In genomic region chr13:114041493-114041892, GRCh38 we compare ENCODE assay signal across 20 cellular contexts.
"Had no signal": no experiment of that assay in that cellular context is flagged by ENCODE, and none has a peak within 500 bp of the region (broad histone marks: within the 10 kb centered on the region; RNA-seq: fewer than 3 reads in every experiment).

No MANE protein-coding gene starts in this region.

- H3K27me3 ChIP-seq: cardiac muscle cell, esophagus squamous epithelium, heart right ventricle, tibial artery, uterus had no signal

- H3K4me3 Mint-ChIP-seq: activated naive CD4-positive, alpha-beta T cell treated with anti-CD3 and anti-CD28 coated beads, Interleukin-2, amount 10 ng/mL, durations not matched to agents 7 days and 5 days; memory B cell; T-helper 2 cell treated with Interferon-gamma antibody and Interleukin-4, amounts not matched to agents 5 μg/mL and 100 μg/mL, for 36 hours had no signal

- FAIRE-seq: endothelial cell of umbilical vein, TTC549 had no signal

- DNase-seq: activated CD4-positive, alpha-beta T cell treated with anti-CD3 and anti-CD28 coated beads, Interleukin-2, amount 50 U/mL, for 4 hours; activated naive CD4-positive, alpha-beta T cell treated with anti-CD3 and anti-CD28 coated beads, Interleukin-2, amount 10 ng/mL, durations not matched to agents 7 days and 5 days; amniotic stem cell; dermis blood vessel endothelial cell; effector memory CD4-positive, alpha-beta T cell; esophagus squamous epithelium; mucosa of descending colon; naive B cell; retina; stimulated activated naive CD4-positive, alpha-beta T cell; substantia nigra; tibial artery; uterus had no signal

- H3K4me1 ChIP-seq: tibial artery, uterus had no signal

- H3K36me3 ChIP-seq: cardiac muscle cell, esophagus squamous epithelium, uterus had no signal

- H3K4me3 ChIP-seq: cardiac muscle cell, esophagus squamous epithelium, heart right ventricle, mucosa of descending colon, tibial artery, uterus had no signal

- ATAC-seq: heart right ventricle, mucosa of descending colon had no signal

- H3K27ac ChIP-seq: cardiac muscle cell, esophagus squamous epithelium, heart right ventricle, tibial artery, uterus had no signal

- H3K9me3 ChIP-seq: esophagus squamous epithelium, mucosa of descending colon, tibial artery, uterus had no signal

- H3K27me3 Mint-ChIP-seq: activated naive CD4-positive, alpha-beta T cell treated with anti-CD3 and anti-CD28 coated beads, Interleukin-2, amount 10 ng/mL, durations not matched to agents 7 days and 5 days; memory B cell; naive B cell had no signal

- H3K27ac Mint-ChIP-seq: activated naive CD4-positive, alpha-beta T cell treated with anti-CD3 and anti-CD28 coated beads, Interleukin-2, amount 10 ng/mL, durations not matched to agents 7 days and 5 days; activated T-helper 2 cell treated with anti-CD3 and anti-CD28 coated beads, Interferon-gamma antibody, Interleukin-2, Interleukin-4, amounts not matched to agents 10 μg/mL and 5 μg/mL and 100 μg/mL, durations not matched to agents 14 hours and 24 hours and 36 hours; T-helper 2 cell treated with Interferon-gamma antibody and Interleukin-4, amounts not matched to agents 5 μg/mL and 100 μg/mL, for 36 hours had no signal

- H3K9me3 Mint-ChIP-seq: activated T-helper 2 cell treated with anti-CD3 and anti-CD28 coated beads, Interferon-gamma antibody, Interleukin-2, Interleukin-4, amounts not matched to agents 10 μg/mL and 5 μg/mL and 100 μg/mL, durations not matched to agents 14 hours and 24 hours and 36 hours; memory B cell; naive B cell; T-helper 2 cell treated with Interferon-gamma antibody and Interleukin-4, amounts not matched to agents 5 μg/mL and 100 μg/mL, for 36 hours had no signal
